In the genomic region with DNA sequence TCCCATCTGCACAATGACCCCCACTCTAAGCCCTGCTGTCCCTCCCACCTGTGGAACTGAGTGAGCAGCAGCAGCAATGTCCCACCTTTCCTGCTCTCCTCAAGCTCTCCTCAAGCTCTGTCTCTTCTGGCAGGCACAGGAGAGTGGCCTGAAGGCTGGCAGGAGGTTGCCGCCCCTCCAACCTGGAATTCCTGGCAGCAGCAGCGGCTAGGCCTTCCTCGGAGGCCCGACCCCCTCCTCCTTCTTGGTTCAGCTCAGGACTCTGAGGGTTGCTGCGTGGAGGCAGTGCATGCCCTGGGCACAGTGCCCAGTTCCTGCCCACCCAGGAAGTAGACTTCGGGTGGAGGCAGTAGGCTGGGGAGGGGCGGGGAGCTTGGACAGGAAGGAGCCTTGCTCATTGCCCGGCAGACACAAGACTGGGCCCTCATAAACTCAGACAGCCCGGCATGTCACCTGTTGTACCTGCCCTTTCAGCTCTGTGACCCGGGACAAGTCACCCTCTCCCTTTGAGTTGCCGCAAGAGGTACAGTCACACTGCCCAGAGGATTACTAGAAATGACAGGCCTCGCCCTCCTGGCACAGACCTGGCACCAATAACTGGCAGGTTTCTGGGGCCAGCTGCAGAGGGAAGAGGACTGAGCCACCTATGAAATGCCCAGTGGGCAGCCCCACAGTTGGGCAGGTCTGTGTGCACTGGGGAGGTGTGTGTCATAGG, we compare ENCODE assay signal across 9 cellular contexts. TPM values are rescaled to one million over a fixed set of nuclear protein-coding genes. Genes with fewer than 3 reads are reported as not detected.
A peak's percentile ranks its signal among the peaks of the same experiment; 100 is the strongest.
DNase-seq lines count a peak whose midpoint lies in the region; ATAC-seq and TF ChIP-seq lines count a peak whose summit lies in the region.
"Had no signal": no experiment of that assay in that cellular context is flagged by ENCODE, and none has a peak within 500 bp of the region (broad histone marks: within the 10 kb centered on the region; RNA-seq: fewer than 3 reads in every experiment).

No MANE protein-coding gene starts in this region.

- TF ChIP-seq POLR2A in testis (IDR thresholded peaks at IDR 0.05), result no peak

- no peaks in the 10 kb centered on the region for H3K27me3 Mint-ChIP-seq in activated naive CD8-positive, alpha-beta T cell treated with anti-CD3 and anti-CD28 coated beads, Interleukin-2, amount 50 U/mL, for 24 hours

- WGBS in testis, 2 donors, result 38 to 63% methylated on average over 2 to 12 of the region's 12 CpGs

- no peak for ATAC-seq in activated naive CD8-positive, alpha-beta T cell treated with anti-CD3 and anti-CD28 coated beads, Interleukin-2, amount 50 U/mL, for 24 hours
- peak; percentile 92 for ATAC-seq in left colon
- no peak for ATAC-seq in omental fat pad (ENCODE audit: low FRiP score)

- H3K36me3 Mint-ChIP-seq in activated naive CD8-positive, alpha-beta T cell treated with anti-CD3 and anti-CD28 coated beads, Interleukin-2, amount 50 U/mL, for 24 hours (ENCODE audit: low read depth), result peaks cover 2% of the 10 kb centered on the region

- no peaks in the 10 kb centered on the region for H3K9me3 ChIP-seq in testis

- peak overlapping the region; percentile 54 for H3K27ac Mint-ChIP-seq in activated naive CD8-positive, alpha-beta T cell treated with anti-CD3 and anti-CD28 coated beads, Interleukin-2, amount 50 U/mL, for 24 hours

- H3K9me3 Mint-ChIP-seq in activated naive CD8-positive, alpha-beta T cell treated with anti-CD3 and anti-CD28 coated beads, Interleukin-2, amount 50 U/mL, for 24 hours, result peaks cover 4% of the 10 kb centered on the region

- no peak for TF ChIP-seq CTCF in testis (IDR thresholded peaks at IDR 0.05)
- no peak for TF ChIP-seq CTCF in omental fat pad (IDR thresholded peaks at IDR 0.05)

- H3K4me1 ChIP-seq in testis, result no peaks in the 10 kb centered on the region

- peaks cover 45% of the 10 kb centered on the region for H3K4me1 Mint-ChIP-seq in activated naive CD8-positive, alpha-beta T cell treated with anti-CD3 and anti-CD28 coated beads, Interleukin-2, amount 50 U/mL, for 24 hours

- no peaks in the 10 kb centered on the region for H3K27me3 ChIP-seq in testis

- no peak overlapping the region for H3K4me3 Mint-ChIP-seq in activated naive CD8-positive, alpha-beta T cell treated with anti-CD3 and anti-CD28 coated beads, Interleukin-2, amount 50 U/mL, for 24 hours

- no peak overlapping the region for H3K27ac ChIP-seq in testis

- DNase-seq in activated CD4-positive, alpha-beta T cell treated with anti-CD3 and anti-CD28 coated beads for 48 hours, result peak; percentile 28
- DNase-seq in activated CD4-positive, alpha-beta T cell treated with anti-CD3 and anti-CD28 coated beads, Interleukin-2, amount 50 U/mL, for 4 hours, result no peak
- no peak for DNase-seq in activated naive CD8-positive, alpha-beta T cell treated with anti-CD3 and anti-CD28 coated beads, Interleukin-2, amount 50 U/mL, for 24 hours
- DNase-seq in left colon, result peak; percentile 86 to 94
- DNase-seq in testis, result peak; percentile 44
- no peak for DNase-seq in NCI-H526 (lab: John Stamatoyannopoulos, UW)
- DNase-seq in omental fat pad (ENCODE audit: low spot score), result no peak
- DNase-seq in kidney glomerular epithelial cell (lab: John Stamatoyannopoulos, UW), result no peak

- no peak overlapping the region for H3K4me3 ChIP-seq in testis

- no peaks in the 10 kb centered on the region for H3K36me3 ChIP-seq in testis (ENCODE audit: low read depth, missing control alignments)

- intact Hi-C loops in left colon (cut with DNase I, micrococcal nuclease) (no loop called here), testis (cut with DNase I; ENCODE audit: low total_unique reads) (no loop called here)

RNA-seq across cellular contexts. Expression of a gene that starts 2.1 kb away (rescaled TPM):
- total RNA-seq in left colon, result 100 to 1,000 TPM; 185 to 197 TPM
- total RNA-seq in testis, result 1 to 10 TPM; 1.0 to 2.2 TPM
- polyA plus RNA-seq in testis (ENCODE audit: insufficient read depth, low read depth, low replicate concordance), result 123 TPM
- total RNA-seq in omental fat pad, result 10 to 100 TPM in 3 of 4 donors, 1 to 10 TPM in 1; 2.8 to 92.4 (median 13.2) TPM
- total RNA-seq: dermis microvascular lymphatic vessel endothelial cell had no signal

RNA-seq across cellular contexts. Expression of a gene that starts 24.0 kb away (rescaled TPM):
- total RNA-seq in left colon, result not detected
- not detected for total RNA-seq in testis
- not detected for polyA plus RNA-seq in testis (ENCODE audit: insufficient read depth, low read depth, low replicate concordance)
- not detected for total RNA-seq in omental fat pad
- total RNA-seq: dermis microvascular lymphatic vessel endothelial cell had no signal

Comparison
In these comparisons a context has a peak if more than half of its experiments do, and no peak if none do; other contexts are left out.
1. DNase-seq: peak in activated CD4-positive, alpha-beta T cell treated with anti-CD3 and anti-CD28 coated beads for 48 hours (single experiment), left colon (2 of 2) and testis (single experiment); none in activated CD4-positive, alpha-beta T cell treated with anti-CD3 and anti-CD28 coated beads, Interleukin-2, amount 50 U/mL, for 4 hours (0 of 2), activated naive CD8-positive, alpha-beta T cell treated with anti-CD3 and anti-CD28 coated beads, Interleukin-2, amount 50 U/mL, for 24 hours (single experiment), NCI-H526 (0 of 2), omental fat pad (single experiment) and kidney glomerular epithelial cell (single experiment).